ENCODE assay signal across 25 cellular contexts in the genomic region with DNA sequence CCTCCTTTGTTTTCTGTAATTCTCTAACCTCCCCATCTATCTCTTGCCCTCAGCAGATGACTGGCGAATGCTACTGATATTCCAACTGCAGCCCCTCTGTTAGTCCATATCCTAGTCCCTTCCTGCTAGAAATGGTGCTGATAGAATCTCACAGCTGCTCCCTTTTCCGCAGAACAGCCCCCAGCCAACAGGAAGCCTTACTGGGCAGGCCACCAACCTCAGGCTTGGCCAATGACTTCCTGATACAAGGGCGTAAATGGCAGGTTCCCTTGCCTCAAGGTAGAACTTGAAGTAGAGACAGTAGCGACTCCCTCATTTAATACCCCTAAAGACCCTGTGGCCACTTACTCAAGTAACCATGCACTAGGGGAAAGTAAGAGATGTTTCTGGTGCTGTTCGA.
"Had no signal": no experiment of that assay in that cellular context is flagged by ENCODE, and none has a peak within 500 bp of the region (broad histone marks: within the 10 kb centered on the region; RNA-seq: fewer than 3 reads in every experiment).

No MANE protein-coding gene starts in this region.

- H3K36me3 ChIP-seq: cardiac muscle cell, gastrocnemius medialis, ovary, right lobe of liver, transverse colon had no signal

- H3K27ac ChIP-seq: ascending aorta, cardiac muscle cell, coronary artery, gastrocnemius medialis, ovary, right lobe of liver, testis, transverse colon, VCaP had no signal

- H3K36me3 Mint-ChIP-seq: brain had no signal

- H3K4me3 Mint-ChIP-seq: activated CD4-positive, alpha-beta memory T cell treated with anti-CD3 and anti-CD28 coated beads for 36 hours; activated naive CD8-positive, alpha-beta T cell; activated T-cell treated with anti-CD3 and anti-CD28 coated beads, Interleukin-2, amount 50 U/mL, for 72 hours; brain; effector memory CD8-positive, alpha-beta T cell; nephron progenitor cell had no signal

- DNase-seq: activated CD4-positive, alpha-beta memory T cell treated with anti-CD3 and anti-CD28 coated beads for 36 hours; activated CD4-positive, alpha-beta T cell treated with anti-CD3 and anti-CD28 coated beads for 4 hours; activated naive CD4-positive, alpha-beta T cell; activated T-cell treated with anti-CD3 and anti-CD28 coated beads for 4 hours; activated T-cell treated with anti-CD3 and anti-CD28 coated beads, Interleukin-2, amount 50 U/mL, for 72 hours; effector memory CD8-positive, alpha-beta T cell; erythroblast; gastrocnemius medialis; glutamatergic neuron; left cardiac atrium; left ventricle myocardium superior; nephron progenitor cell; ovary; right lobe of liver; stimulated activated CD4-positive, alpha-beta T cell treated with anti-CD3 and anti-CD28 coated beads, Interleukin-2, amount 100 ng/mL, for 48 hours; stimulated activated naive CD8-positive, alpha-beta T cell treated with anti-CD3 and anti-CD28 coated beads, Interleukin-15, Interleukin-2, amounts not matched to agents 100 U/mL and 50 U/mL, for 24 hours; testis; transverse colon had no signal

- ATAC-seq: activated T-cell treated with anti-CD3 and anti-CD28 coated beads, Interleukin-2, amount 50 U/mL, for 72 hours; effector memory CD8-positive, alpha-beta T cell; gastrocnemius medialis; left cardiac atrium; left ventricle myocardium superior; right lobe of liver; stimulated activated naive CD8-positive, alpha-beta T cell treated with anti-CD3 and anti-CD28 coated beads, Interleukin-15, Interleukin-2, amounts not matched to agents 100 U/mL and 50 U/mL, for 24 hours had no signal

- H3K9me3 ChIP-seq: gastrocnemius medialis, ovary, right lobe of liver, testis, transverse colon had no signal

- H3K27me3 Mint-ChIP-seq: activated CD4-positive, alpha-beta memory T cell treated with anti-CD3 and anti-CD28 coated beads for 36 hours; activated naive CD8-positive, alpha-beta T cell; effector memory CD8-positive, alpha-beta T cell had no signal

- H3K4me1 ChIP-seq: ascending aorta, gastrocnemius medialis, right lobe of liver, testis, transverse colon had no signal

- H3K27ac Mint-ChIP-seq: activated CD4-positive, alpha-beta memory T cell treated with anti-CD3 and anti-CD28 coated beads for 36 hours; activated naive CD8-positive, alpha-beta T cell; activated T-cell treated with anti-CD3 and anti-CD28 coated beads, Interleukin-2, amount 50 U/mL, for 72 hours; effector memory CD8-positive, alpha-beta T cell; nephron progenitor cell; progenitor cell of endocrine pancreas had no signal

- H3K27me3 ChIP-seq: ascending aorta, cardiac muscle cell, gastrocnemius medialis, ovary, right lobe of liver, testis, transverse colon had no signal

- H3K4me3 ChIP-seq: ascending aorta, cardiac muscle cell, coronary artery, gastrocnemius medialis, ovary, right lobe of liver, testis, transverse colon had no signal
